23 cellular contexts compared by ENCODE assay signal in genomic region chr11:71843858-71844257, GRCh38. TPM values are rescaled to one million over a fixed set of nuclear protein-coding genes. Genes with fewer than 3 reads are reported as not detected.
"Had no signal": no experiment of that assay in that cellular context is flagged by ENCODE, and none has a peak within 500 bp of the region (broad histone marks: within the 10 kb centered on the region; RNA-seq: fewer than 3 reads in every experiment).

No MANE protein-coding gene starts in this region.

- H3K27ac ChIP-seq: cardiac muscle cell, foreskin keratinocyte, lower lobe of right lung, parathyroid adenoma, testis had no signal

- H3K4me3 Mint-ChIP-seq: activated CD4-positive, alpha-beta memory T cell treated with anti-CD3 and anti-CD28 coated beads for 36 hours; activated CD4-positive, alpha-beta T cell treated with anti-CD3 and anti-CD28 coated beads for 36 hours; activated naive CD8-positive, alpha-beta T cell treated with anti-CD3 and anti-CD28 coated beads for 36 hours; natural killer cell treated with Interleukin-12 subunit alpha and Interleukin-12 subunit beta and Interleukin-15 and Interleukin-18, amount 100 ng/mL, for 72 hours; stimulated activated memory B cell treated with anti-CD40 and anti-IgM and Interleukin-4, amounts not matched to agents 10 μg/mL and 1 μg/mL and 100 μg/mL, for 72 hours had no signal

- H3K36me3 ChIP-seq: cardiac muscle cell, lower lobe of right lung had no signal

- ATAC-seq: activated CD4-positive, alpha-beta T cell treated with anti-CD3 and anti-CD28 coated beads for 36 hours; foreskin keratinocyte; left cardiac atrium; lower lobe of right lung; natural killer cell treated with Interleukin-12 subunit alpha and Interleukin-12 subunit beta and Interleukin-15 and Interleukin-18, amount 100 ng/mL, for 72 hours; sciatic nerve; stimulated activated memory B cell treated with anti-CD40 and anti-IgM and Interleukin-4, amounts not matched to agents 10 μg/mL and 1 μg/mL and 100 μg/mL, for 72 hours had no signal

- H3K27me3 Mint-ChIP-seq: activated CD4-positive, alpha-beta memory T cell treated with anti-CD3 and anti-CD28 coated beads for 36 hours; activated CD4-positive, alpha-beta T cell treated with anti-CD3 and anti-CD28 coated beads for 36 hours; activated naive CD8-positive, alpha-beta T cell treated with anti-CD3 and anti-CD28 coated beads for 36 hours; stimulated activated memory B cell treated with anti-CD40 and anti-IgM and Interleukin-4, amounts not matched to agents 10 μg/mL and 1 μg/mL and 100 μg/mL, for 72 hours had no signal

- DNase-seq: activated CD4-positive, alpha-beta memory T cell treated with anti-CD3 and anti-CD28 coated beads for 36 hours; activated CD4-positive, alpha-beta T cell treated with anti-CD3 and anti-CD28 coated beads for 36 hours; activated naive CD4-positive, alpha-beta T cell; activated naive CD8-positive, alpha-beta T cell treated with anti-CD3 and anti-CD28 coated beads for 36 hours; activated T-cell treated with anti-CD3 and anti-CD28 coated beads for 4 hours; amygdala; foreskin keratinocyte; hippocampal formation; left cardiac atrium; lower lobe of right lung; stimulated activated CD4-positive, alpha-beta T cell treated with anti-CD3 and anti-CD28 coated beads, Interleukin-4, amount 100 ng/mL, for 4 hours; testis had no signal

- H3K27me3 ChIP-seq: cardiac muscle cell, foreskin keratinocyte, testis had no signal

- H3K36me3 Mint-ChIP-seq: stimulated activated memory B cell treated with anti-CD40 and anti-IgM and Interleukin-4, amounts not matched to agents 10 μg/mL and 1 μg/mL and 100 μg/mL, for 72 hours had no signal

- H3K4me1 ChIP-seq: foreskin keratinocyte, lower lobe of right lung, parathyroid adenoma, testis had no signal

- H3K9ac ChIP-seq: parathyroid adenoma had no signal

- H3K4me1 Mint-ChIP-seq: activated CD4-positive, alpha-beta T cell treated with anti-CD3 and anti-CD28 coated beads for 36 hours; activated naive CD8-positive, alpha-beta T cell treated with anti-CD3 and anti-CD28 coated beads for 36 hours; stimulated activated memory B cell treated with anti-CD40 and anti-IgM and Interleukin-4, amounts not matched to agents 10 μg/mL and 1 μg/mL and 100 μg/mL, for 72 hours had no signal

- H3K4me3 ChIP-seq: cardiac muscle cell, lower lobe of right lung, smooth muscle cell, testis had no signal

- H3K27ac Mint-ChIP-seq: activated CD4-positive, alpha-beta memory T cell treated with anti-CD3 and anti-CD28 coated beads for 36 hours; activated CD4-positive, alpha-beta T cell treated with anti-CD3 and anti-CD28 coated beads for 36 hours; activated naive CD8-positive, alpha-beta T cell treated with anti-CD3 and anti-CD28 coated beads for 36 hours; natural killer cell treated with Interleukin-12 subunit alpha and Interleukin-12 subunit beta and Interleukin-15 and Interleukin-18, amount 100 ng/mL, for 72 hours; stimulated activated memory B cell treated with anti-CD40 and anti-IgM and Interleukin-4, amounts not matched to agents 10 μg/mL and 1 μg/mL and 100 μg/mL, for 72 hours had no signal

- H3K9me3 ChIP-seq: lower lobe of right lung, testis had no signal

RNA-seq across cellular contexts. Expression of gene DEFB108B, which starts 10.9 kb away (rescaled TPM):
- total RNA-seq: activated CD4-positive, alpha-beta memory T cell treated with anti-CD3 and anti-CD28 coated beads for 36 hours; activated CD4-positive, alpha-beta T cell treated with anti-CD3 and anti-CD28 coated beads for 36 hours; activated naive CD8-positive, alpha-beta T cell treated with anti-CD3 and anti-CD28 coated beads for 36 hours; cardiac muscle cell; dermis microvascular lymphatic vessel endothelial cell; epithelial cell of proximal tubule; fibroblast of lung; foreskin keratinocyte; left cardiac atrium; lower lobe of right lung; natural killer cell treated with Interleukin-12 subunit alpha and Interleukin-12 subunit beta and Interleukin-15 and Interleukin-18, amount 100 ng/mL, for 72 hours; sciatic nerve; smooth muscle cell; T-helper 2 cell treated with Interferon-gamma antibody and Interleukin-4, amounts not matched to agents 100 ng/mL and 5 ng/mL, for 36 hours; testis; ureter had no signal
- polyA plus RNA-seq: cardiac muscle cell, fibroblast of lung, foreskin keratinocyte, smooth muscle cell had no signal

RNA-seq across cellular contexts. Expression of gene DEFB131B, which starts 34.4 kb away (rescaled TPM):
- total RNA-seq: activated CD4-positive, alpha-beta memory T cell treated with anti-CD3 and anti-CD28 coated beads for 36 hours; activated CD4-positive, alpha-beta T cell treated with anti-CD3 and anti-CD28 coated beads for 36 hours; activated naive CD8-positive, alpha-beta T cell treated with anti-CD3 and anti-CD28 coated beads for 36 hours; cardiac muscle cell; dermis microvascular lymphatic vessel endothelial cell; epithelial cell of proximal tubule; fibroblast of lung; foreskin keratinocyte; left cardiac atrium; lower lobe of right lung; natural killer cell treated with Interleukin-12 subunit alpha and Interleukin-12 subunit beta and Interleukin-15 and Interleukin-18, amount 100 ng/mL, for 72 hours; sciatic nerve; smooth muscle cell; T-helper 2 cell treated with Interferon-gamma antibody and Interleukin-4, amounts not matched to agents 100 ng/mL and 5 ng/mL, for 36 hours; testis; ureter had no signal
- polyA plus RNA-seq: cardiac muscle cell, fibroblast of lung, foreskin keratinocyte, smooth muscle cell had no signal
